16 cellular contexts compared by ENCODE assay signal in genomic region chr15:83767786-83768185, GRCh38.
DNase-seq lines count a peak whose midpoint lies in the region; ATAC-seq and TF ChIP-seq lines count a peak whose summit lies in the region.
"Had no signal": no experiment of that assay in that cellular context is flagged by ENCODE, and none has a peak within 500 bp of the region (broad histone marks: within the 10 kb centered on the region; RNA-seq: fewer than 3 reads in every experiment).

No MANE protein-coding gene starts in this region.

- H3K23ac ChIP-seq in IMR-90 (ENCODE audit: low read depth, low read length) = no peak overlapping the region

- no peak overlapping the region for H2BK15ac ChIP-seq in IMR-90 (ENCODE audit: low read depth, low read length)

- H2AK5ac ChIP-seq in IMR-90 (ENCODE audit: low read depth, low read length) = no peak overlapping the region

- no peak overlapping the region for H3K27ac ChIP-seq in IMR-90 (ENCODE audit: insufficient read depth, low read length)
- H3K27ac ChIP-seq in brain microvascular endothelial cell = no peak overlapping the region
- H3K27ac ChIP-seq in left ventricle myocardium inferior (replicated peaks) = peak overlapping the region; percentile 11
- no peak overlapping the region for H3K27ac ChIP-seq in coronary artery
- H3K27ac ChIP-seq: A549, C4-2B had no signal

- no peak overlapping the region for H2BK120ac ChIP-seq in IMR-90 (ENCODE audit: low read depth, low read length)

- DNase-seq in IMR-90 = peak; percentile 2
- DNase-seq in brain microvascular endothelial cell = peak; percentile 84
- DNase-seq in left ventricle myocardium inferior = no peak
- DNase-seq in non-pigmented ciliary epithelial cell (ENCODE audit: low read depth) = peak; percentile 34
- no peak for DNase-seq in NCI-H2227 treated with DMSO at 0.1 percent for 48 hours (lab: John Stamatoyannopoulos, UW)
- DNase-seq in putamen (ENCODE audit: low spot score) = no peak
- no peak for DNase-seq in coronary artery (ENCODE audit: low spot score)
- DNase-seq in superior temporal gyrus (ENCODE audit: extremely low spot score) = no peak
- DNase-seq: DND-41, NCI-H1930, NCI-H2171, NCI-H510A treated with DMSO at 0.1 percent for 48 hours, NCI-H82 had no signal

- H4K20me1 ChIP-seq in IMR-90 (ENCODE audit: insufficient read depth, low read length) = no peaks in the 10 kb centered on the region

- no peaks in the 10 kb centered on the region for H3K36me3 ChIP-seq in IMR-90 (ENCODE audit: control insufficient read depth, insufficient read depth, low read length)
- H3K36me3 ChIP-seq in brain microvascular endothelial cell (replicated peaks) = no peaks in the 10 kb centered on the region
- H3K36me3 ChIP-seq in left ventricle myocardium inferior = no peaks in the 10 kb centered on the region
- H3K36me3 ChIP-seq: HAP-1 had no signal

- BruUV-seq in IMR-90 (replicated peaks; lab: Mats Ljungman, UMichigan) = no TSS peak

- H4K91ac ChIP-seq in IMR-90 (ENCODE audit: insufficient read depth, low read depth, low read length) = no peak overlapping the region

- dilution Hi-C loops in IMR-90 (cut with HindIII; ENCODE audit: low sequenced_read_pairs, unreplicated experiment) = no loop called here

- no peak overlapping the region for H2BK20ac ChIP-seq in IMR-90 (ENCODE audit: low read depth, low read length)

- WGBS in IMR-90 (ENCODE audit: extremely low coverage in 2 of 2, insufficient read length in 1 of 2), 2 experiments = 40% methylated on average over 1 of the region's 3 CpGs; no CpG with 5 or more reads in 1 of the 2 experiments

- no peak for TF ChIP-seq RAD21 in IMR-90 (IDR thresholded peaks at IDR 0.05; ENCODE audit: low read length)

- H3K4me3 ChIP-seq in IMR-90 (ENCODE audit: insufficient read depth, low read depth, low read length) (no peak overlapping the region), brain microvascular endothelial cell (ENCODE audit: low read depth, low read length) (no peak overlapping the region), left ventricle myocardium inferior (no peak overlapping the region), coronary artery (no peak overlapping the region)
- H3K4me3 ChIP-seq: A549, HAP-1 had no signal

- H2AFZ ChIP-seq in IMR-90 (replicated peaks; ENCODE audit: low read length, poor library complexity) = no peak overlapping the region

- no peak for TF ChIP-seq POLR2A in IMR-90 (IDR thresholded peaks at IDR 0.05; ENCODE audit: low read depth, low read length)

- H3K56ac ChIP-seq in IMR-90 (ENCODE audit: extremely low read depth, insufficient read depth, low read length) = no peak overlapping the region

- POLR2A ChIA-PET in IMR-90 (lab: Charles Lee; ENCODE audit: unreplicated experiment) = no interaction called here

- H3K27me3 ChIP-seq in IMR-90 (ENCODE audit: control insufficient read depth, insufficient read depth, low read length) = no peaks in the 10 kb centered on the region
- no peaks in the 10 kb centered on the region for H3K27me3 ChIP-seq in brain microvascular endothelial cell (replicated peaks)
- no peaks in the 10 kb centered on the region for H3K27me3 ChIP-seq in left ventricle myocardium inferior (ENCODE audit: low read depth)

- no peak overlapping the region for H3K9ac ChIP-seq in IMR-90 (ENCODE audit: low read depth, low read length)

- H3K9me3 ChIP-seq in IMR-90 (ENCODE audit: control insufficient read depth, insufficient read depth, low read length) (no peaks in the 10 kb centered on the region; the same call in 1 of the 2 replicates), left ventricle myocardium inferior (replicated peaks) (no peaks in the 10 kb centered on the region)
- H3K9me3 ChIP-seq: A549, HAP-1 had no signal

- CTCF ChIA-PET in IMR-90 (lab: Yijun Ruan, JAX) = no interaction called here

- H2BK5ac ChIP-seq in IMR-90 (ENCODE audit: low read depth, low read length, poor library complexity, severe bottlenecking) = no peak overlapping the region

- intact Hi-C loops in IMR-90 (cut with micrococcal nuclease) = no loop called here
- intact Hi-C loops in left ventricle myocardium inferior (cut with micrococcal nuclease) = no loop called here

- H3K4me1 ChIP-seq in IMR-90 (ENCODE audit: control insufficient read depth, insufficient read depth, low read length) = no peaks in the 10 kb centered on the region
- H3K4me1 ChIP-seq in left ventricle myocardium inferior = peaks cover 63% of the 10 kb centered on the region
- H3K4me1 ChIP-seq: A549, HAP-1 had no signal

- in situ Hi-C loops in IMR-90 (cut with MboI; ENCODE audit: low sequenced_read_pairs) = no loop called here
- in situ Hi-C loops in brain microvascular endothelial cell (cut with HindIII; ENCODE audit: low pct_ligation_motif_present, low sequenced_read_pairs) = no loop called here

- H4K8ac ChIP-seq in IMR-90 (ENCODE audit: low read depth in 2 of 2, low read length in 2 of 2) = no peak overlapping the region

- H3K9me1 ChIP-seq in IMR-90 (ENCODE audit: insufficient read depth, low read length) = no peaks in the 10 kb centered on the region

- no peak overlapping the region for H2AK9ac ChIP-seq in IMR-90 (replicated peaks; ENCODE audit: low read depth, low read length, poor library complexity)

- no peak for ATAC-seq in IMR-90 (ENCODE audit: low read depth)
- ATAC-seq: A549 had no signal

- H3K4ac ChIP-seq in IMR-90 (ENCODE audit: low read depth, low read length) = no peak overlapping the region

- H3K79me1 ChIP-seq in IMR-90 (ENCODE audit: low read depth in 1 of 2, low read length in 2 of 2) = no peaks in the 10 kb centered on the region

- TF ChIP-seq CTCF in IMR-90 (conservative IDR thresholded peaks at IDR 0.05; ENCODE audit: low read depth, low read length) = no peak
- TF ChIP-seq CTCF in brain microvascular endothelial cell (IDR thresholded peaks at IDR 0.05; ENCODE audit: low read depth, low read length, missing control alignments) = no peak
- TF ChIP-seq CTCF in left ventricle myocardium inferior (IDR thresholded peaks at IDR 0.05; ENCODE audit: borderline replicate concordance) = no peak
- no peak for TF ChIP-seq CTCF in coronary artery (IDR thresholded peaks at IDR 0.05)

- no peak overlapping the region for H3K18ac ChIP-seq in IMR-90 (ENCODE audit: low read depth, low read length)

- H3K14ac ChIP-seq in IMR-90 (replicated peaks; ENCODE audit: low read depth, low read length) = no peak overlapping the region

- H4K5ac ChIP-seq in IMR-90 (ENCODE audit: low read depth, low read length) = no peak overlapping the region

- H3K4me2 ChIP-seq in IMR-90 (ENCODE audit: low read depth, low read length) = no peak overlapping the region
- H3K4me2 ChIP-seq: A549 had no signal

TF ChIP-seq in IMR-90, 13 proteins besides CTCF, POLR2A, EP300 and RAD21:
- no peak for TF ChIP-seq USF2 (IDR thresholded peaks at IDR 0.05; ENCODE audit: low read depth, low read length)
- TF ChIP-seq CEBPB (IDR thresholded peaks at IDR 0.05; ENCODE audit: low read depth, low read length) = no peak
- TF ChIP-seq RCOR1 (IDR thresholded peaks at IDR 0.05; ENCODE audit: insufficient replicate concordance, low read length) = no peak
- TF ChIP-seq MAZ (IDR thresholded peaks at IDR 0.05; ENCODE audit: borderline replicate concordance, low read depth, low read length) = no peak
- TF ChIP-seq MXI1 (IDR thresholded peaks at IDR 0.05; ENCODE audit: borderline replicate concordance, low read depth, low read length) = no peak
- no peak for TF ChIP-seq FOS (IDR thresholded peaks at IDR 0.05; ENCODE audit: low read depth, low read length)
- TF ChIP-seq CHD1 (IDR thresholded peaks at IDR 0.05; ENCODE audit: low read depth, low read length) = no peak
- no peak for TF ChIP-seq ELK1 (IDR thresholded peaks at IDR 0.05; ENCODE audit: borderline replicate concordance, low read depth, low read length)
- no peak for TF ChIP-seq BHLHE40 (IDR thresholded peaks at IDR 0.05; ENCODE audit: low read depth, low read length)

Comparison
In these comparisons a context has a peak if more than half of its experiments do, and no peak if none do; other contexts are left out.
1. DNase-seq: peak in IMR-90 (single experiment), brain microvascular endothelial cell (single experiment) and non-pigmented ciliary epithelial cell (single experiment); none in left ventricle myocardium inferior (single experiment), NCI-H2227 treated with DMSO at 0.1 percent for 48 hours (single experiment), putamen (single experiment), coronary artery (single experiment) and superior temporal gyrus (single experiment).